20 cellular contexts compared by ENCODE assay signal in genomic region chr17:6570731-6571465, GRCh38. TPM values are rescaled to one million over a fixed set of nuclear protein-coding genes. Genes with fewer than 3 reads are reported as not detected.
A peak's percentile ranks its signal among the peaks of the same experiment; 100 is the strongest.
DNase-seq lines count a peak whose midpoint lies in the region; ATAC-seq and TF ChIP-seq lines count a peak whose summit lies in the region.
"Had no signal": no experiment of that assay in that cellular context is flagged by ENCODE, and none has a peak within 500 bp of the region (broad histone marks: within the 10 kb centered on the region; RNA-seq: fewer than 3 reads in every experiment).

No MANE protein-coding gene starts in this region.

- H3K4me1 Mint-ChIP-seq in nephron progenitor cell = peaks cover 64% of the 10 kb centered on the region
- H3K4me1 Mint-ChIP-seq in type B pancreatic cell (ENCODE audit: unreplicated experiment) = peaks cover 37% of the 10 kb centered on the region

- peaks cover 33% of the 10 kb centered on the region for H3K4me1 ChIP-seq in ectodermal cell (ENCODE audit: control insufficient read depth, insufficient read depth, low read length)
- H3K4me1 ChIP-seq in testis = peaks cover 13% of the 10 kb centered on the region

- TF ChIP-seq CTCF in nephron progenitor cell (IDR thresholded peaks at IDR 0.05) (no peak), type B pancreatic cell (conservative IDR thresholded peaks at IDR 0.05) (no peak), testis (IDR thresholded peaks at IDR 0.05) (no peak)

- 87 to 90% methylated on average over 19 of the region's 19 CpGs for WGBS in ectodermal cell, 2 experiments
- WGBS in testis, 2 donors = 91 to 94% methylated on average over 11 to 19 of the region's 19 CpGs

- DNase-seq in NCI-H82 (lab: John Stamatoyannopoulos, UW) (peak; percentile 61), NCI-H82 treated with DMSO at 0.1 percent for 48 hours (lab: John Stamatoyannopoulos, UW; ENCODE audit: unreplicated experiment) (no peak), nephron progenitor cell (no peak), type B pancreatic cell (ENCODE audit: extremely low spot score, unreplicated experiment) (peak; percentile 62), testis (no peak), DMS153 treated with DMSO at 0.1 percent for 48 hours (lab: John Stamatoyannopoulos, UW; ENCODE audit: unreplicated experiment) (no peak)
- DNase-seq: GF-D8, IMR-90, Karpas-422, MM.1S, NCI-H1930, NCI-H2171 treated with DMSO at 0.1 percent for 48 hours, NCI-H446 treated with DMSO at 0.1 percent for 48 hours, NCI-H748 treated with DMSO at 0.1 percent for 48 hours, Right ventricle myocardium superior, SK-N-SH had no signal

- H3K36me3 ChIP-seq in ectodermal cell (ENCODE audit: control insufficient read depth, insufficient read depth, low read length) (no peaks in the 10 kb centered on the region), testis (ENCODE audit: low read depth, missing control alignments) (no peaks in the 10 kb centered on the region)

- H3K9me3 ChIP-seq in ectodermal cell (ENCODE audit: control insufficient read depth, low read length) (no peaks in the 10 kb centered on the region), testis (no peaks in the 10 kb centered on the region)
- H3K9me3 ChIP-seq: SK-N-SH had no signal

- H3K27ac ChIP-seq in ectodermal cell (ENCODE audit: insufficient read depth, low read depth, low read length, poor library complexity, severe bottlenecking) = peak overlapping the region; percentile 9
- no peak overlapping the region for H3K27ac ChIP-seq in testis
- H3K27ac ChIP-seq: C4-2B had no signal

- ATAC-seq in GM21619 (IDR thresholded peaks at IDR 0.05; ENCODE audit: unreplicated experiment) = no peak
- ATAC-seq: Panc1 had no signal

- H3K27me3 ChIP-seq in ectodermal cell (ENCODE audit: control insufficient read depth, insufficient read depth, low read length, poor library complexity, severe bottlenecking) = no peaks in the 10 kb centered on the region
- no peaks in the 10 kb centered on the region for H3K27me3 ChIP-seq in testis

- H3K4me3 ChIP-seq in ectodermal cell (ENCODE audit: insufficient read depth, low read depth, low read length) = no peak overlapping the region
- no peak overlapping the region for H3K4me3 ChIP-seq in testis

- H3K9me3 Mint-ChIP-seq in nephron progenitor cell = no peaks in the 10 kb centered on the region
- no peaks in the 10 kb centered on the region for H3K9me3 Mint-ChIP-seq in type B pancreatic cell

- H3K27me3 Mint-ChIP-seq in nephron progenitor cell (ENCODE audit: low read depth, poor library complexity) (peaks cover 10% of the 10 kb centered on the region), type B pancreatic cell (no peaks in the 10 kb centered on the region)

- intact Hi-C loops in testis (cut with DNase I; ENCODE audit: low total_unique reads) = no loop called here

- H3K27ac Mint-ChIP-seq in nephron progenitor cell (peak overlapping the region; percentile 9), type B pancreatic cell (peak overlapping the region; percentile 43)

- H3K36me3 Mint-ChIP-seq in nephron progenitor cell (ENCODE audit: low read depth) (peaks cover 16% of the 10 kb centered on the region), type B pancreatic cell (peaks cover 8% of the 10 kb centered on the region)

- no peak overlapping the region for H3K4me3 Mint-ChIP-seq in nephron progenitor cell
- peak overlapping the region; percentile 5 for H3K4me3 Mint-ChIP-seq in type B pancreatic cell

- no peak for TF ChIP-seq POLR2A in testis (IDR thresholded peaks at IDR 0.05)

RNA-seq across cellular contexts. Expression of gene PITPNM3, which starts 14.5 kb away (rescaled TPM):
- 3.7 TPM for polyA plus RNA-seq in ectodermal cell (2013, experiment 1 of 4)
- polyA plus RNA-seq in ectodermal cell (2013, experiment 2 of 4) = 5.7 TPM
- polyA plus RNA-seq in ectodermal cell (2013, experiment 3 of 4) = 3.3 TPM
- polyA plus RNA-seq in ectodermal cell (2013, experiment 4 of 4) = 4.7 TPM
- 4.3 and 7.7 TPM in 2 replicates for total RNA-seq in type B pancreatic cell (ENCODE audit: low replicate concordance)
- 1 to 10 TPM; 6.7 to 7.3 TPM for total RNA-seq in testis
- 6.3 TPM for polyA plus RNA-seq in testis (ENCODE audit: insufficient read depth, low read depth, low replicate concordance)

Comparison
In these comparisons a context has a peak if more than half of its experiments do, and no peak if none do; other contexts are left out.
1. DNase-seq: peak in NCI-H82 (single experiment) and type B pancreatic cell (single experiment); none in NCI-H82 treated with DMSO at 0.1 percent for 48 hours (single experiment), nephron progenitor cell (single experiment), testis (single experiment) and DMS153 treated with DMSO at 0.1 percent for 48 hours (single experiment).